ENCODE assay signal across 2 cellular contexts in the genomic region with DNA sequence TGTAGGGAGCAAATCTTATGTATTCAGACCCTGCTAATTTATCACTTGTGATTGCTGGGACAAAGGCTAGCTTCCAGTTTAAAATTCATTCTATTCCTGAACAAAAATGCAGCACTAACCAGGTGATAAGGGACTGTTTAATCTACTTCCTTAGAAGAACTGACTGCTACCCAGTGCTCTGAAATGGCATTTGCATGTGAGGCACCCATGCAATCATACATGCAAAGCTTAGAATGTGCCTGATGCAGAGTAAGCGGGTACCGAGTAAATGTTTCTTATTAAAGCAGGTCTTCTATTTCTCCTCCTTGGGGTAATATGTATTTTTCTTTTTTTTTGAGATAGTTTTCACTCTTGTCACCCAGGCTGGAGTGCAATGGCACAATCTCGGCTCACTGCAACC.
TF ChIP-seq lines count a peak whose summit lies in the region.

No MANE protein-coding gene starts in this region.

TF ChIP-seq in neural cell, 6 proteins besides CTCF, POLR2A, EP300 and RAD21:
- TF ChIP-seq EZH2 (IDR thresholded peaks at IDR 0.05; ENCODE audit: borderline replicate concordance, insufficient read depth, low read length, poor library complexity, severe bottlenecking) (no peak), MXI1 (conservative IDR thresholded peaks at IDR 0.05; ENCODE audit: poor library complexity, severe bottlenecking) (no peak), POLR2AphosphoS5 (IDR thresholded peaks at IDR 0.05) (no peak), TAF1 (IDR thresholded peaks at IDR 0.05; ENCODE audit: low read depth) (no peak), SMC3 (conservative IDR thresholded peaks at IDR 0.05; ENCODE audit: poor library complexity) (no peak)
- TF ChIP-seq, protein P1, sequence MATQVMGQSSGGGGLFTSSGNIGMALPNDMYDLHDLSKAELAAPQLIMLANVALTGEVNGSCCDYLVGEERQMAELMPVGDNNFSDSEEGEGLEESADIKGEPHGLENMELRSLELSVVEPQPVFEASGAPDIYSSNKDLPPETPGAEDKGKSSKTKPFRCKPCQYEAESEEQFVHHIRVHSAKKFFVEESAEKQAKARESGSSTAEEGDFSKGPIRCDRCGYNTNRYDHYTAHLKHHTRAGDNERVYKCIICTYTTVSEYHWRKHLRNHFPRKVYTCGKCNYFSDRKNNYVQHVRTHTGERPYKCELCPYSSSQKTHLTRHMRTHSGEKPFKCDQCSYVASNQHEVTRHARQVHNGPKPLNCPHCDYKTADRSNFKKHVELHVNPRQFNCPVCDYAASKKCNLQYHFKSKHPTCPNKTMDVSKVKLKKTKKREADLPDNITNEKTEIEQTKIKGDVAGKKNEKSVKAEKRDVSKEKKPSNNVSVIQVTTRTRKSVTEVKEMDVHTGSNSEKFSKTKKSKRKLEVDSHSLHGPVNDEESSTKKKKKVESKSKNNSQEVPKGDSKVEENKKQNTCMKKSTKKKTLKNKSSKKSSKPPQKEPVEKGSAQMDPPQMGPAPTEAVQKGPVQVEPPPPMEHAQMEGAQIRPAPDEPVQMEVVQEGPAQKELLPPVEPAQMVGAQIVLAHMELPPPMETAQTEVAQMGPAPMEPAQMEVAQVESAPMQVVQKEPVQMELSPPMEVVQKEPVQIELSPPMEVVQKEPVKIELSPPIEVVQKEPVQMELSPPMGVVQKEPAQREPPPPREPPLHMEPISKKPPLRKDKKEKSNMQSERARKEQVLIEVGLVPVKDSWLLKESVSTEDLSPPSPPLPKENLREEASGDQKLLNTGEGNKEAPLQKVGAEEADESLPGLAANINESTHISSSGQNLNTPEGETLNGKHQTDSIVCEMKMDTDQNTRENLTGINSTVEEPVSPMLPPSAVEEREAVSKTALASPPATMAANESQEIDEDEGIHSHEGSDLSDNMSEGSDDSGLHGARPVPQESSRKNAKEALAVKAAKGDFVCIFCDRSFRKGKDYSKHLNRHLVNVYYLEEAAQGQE (IDR thresholded peaks at IDR 0.05; ENCODE audit: borderline replicate concordance) = no peak
TF ChIP-seq in neural cell: peak in this region for 0.

TF ChIP-seq in HepG2, 621 proteins besides CTCF, POLR2A, EP300 and RAD21:
- TF ChIP-seq XBP1 (CRISPR knock-in tag; IDR thresholded peaks at IDR 0.05) (no peak), CSRNP1 (CRISPR knock-in tag; IDR thresholded peaks at IDR 0.05) (no peak), TOE1 (CRISPR knock-in tag; IDR thresholded peaks at IDR 0.05) (no peak), ZNF160 (CRISPR knock-in tag; IDR thresholded peaks at IDR 0.05) (no peak), ZC3H13 (CRISPR knock-in tag; IDR thresholded peaks at IDR 0.05) (no peak), STAT6 (CRISPR knock-in tag; IDR thresholded peaks at IDR 0.05; ENCODE audit: borderline replicate concordance) (no peak), GTF2F1 (IDR thresholded peaks at IDR 0.05; ENCODE audit: low read length) (no peak), STAT5B (CRISPR knock-in tag; IDR thresholded peaks at IDR 0.05) (no peak), MAZ (IDR thresholded peaks at IDR 0.05; ENCODE audit: borderline replicate concordance, low read depth, low read length) (no peak), MAZ (CRISPR knock-in tag; IDR thresholded peaks at IDR 0.05; ENCODE audit: low read depth) (no peak), THAP11 (CRISPR knock-in tag; IDR thresholded peaks at IDR 0.05) (no peak), HINFP (CRISPR knock-in tag; IDR thresholded peaks at IDR 0.05; ENCODE audit: low read depth) (no peak), ONECUT2 (CRISPR knock-in tag; IDR thresholded peaks at IDR 0.05) (no peak), AGO1 (IDR thresholded peaks at IDR 0.05; ENCODE audit: low read depth, low read length, poor library complexity, severe bottlenecking) (no peak), HMG20A (CRISPR knock-in tag; IDR thresholded peaks at IDR 0.05; ENCODE audit: borderline replicate concordance) (no peak), JUNB (CRISPR knock-in tag; IDR thresholded peaks at IDR 0.05; ENCODE audit: borderline replicate concordance) (no peak), ZNF431 (CRISPR knock-in tag; IDR thresholded peaks at IDR 0.05; ENCODE audit: borderline replicate concordance, low read depth) (no peak)
- TF ChIP-seq, protein P2, sequence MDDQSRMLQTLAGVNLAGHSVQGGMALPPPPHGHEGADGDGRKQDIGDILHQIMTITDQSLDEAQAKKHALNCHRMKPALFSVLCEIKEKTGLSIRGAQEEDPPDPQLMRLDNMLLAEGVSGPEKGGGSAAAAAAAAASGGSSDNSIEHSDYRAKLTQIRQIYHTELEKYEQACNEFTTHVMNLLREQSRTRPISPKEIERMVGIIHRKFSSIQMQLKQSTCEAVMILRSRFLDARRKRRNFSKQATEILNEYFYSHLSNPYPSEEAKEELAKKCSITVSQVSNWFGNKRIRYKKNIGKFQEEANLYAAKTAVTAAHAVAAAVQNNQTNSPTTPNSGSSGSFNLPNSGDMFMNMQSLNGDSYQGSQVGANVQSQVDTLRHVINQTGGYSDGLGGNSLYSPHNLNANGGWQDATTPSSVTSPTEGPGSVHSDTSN (CRISPR knock-in tag; IDR thresholded peaks at IDR 0.05; ENCODE audit: borderline replicate concordance) = no peak
- TF ChIP-seq, protein P3, sequence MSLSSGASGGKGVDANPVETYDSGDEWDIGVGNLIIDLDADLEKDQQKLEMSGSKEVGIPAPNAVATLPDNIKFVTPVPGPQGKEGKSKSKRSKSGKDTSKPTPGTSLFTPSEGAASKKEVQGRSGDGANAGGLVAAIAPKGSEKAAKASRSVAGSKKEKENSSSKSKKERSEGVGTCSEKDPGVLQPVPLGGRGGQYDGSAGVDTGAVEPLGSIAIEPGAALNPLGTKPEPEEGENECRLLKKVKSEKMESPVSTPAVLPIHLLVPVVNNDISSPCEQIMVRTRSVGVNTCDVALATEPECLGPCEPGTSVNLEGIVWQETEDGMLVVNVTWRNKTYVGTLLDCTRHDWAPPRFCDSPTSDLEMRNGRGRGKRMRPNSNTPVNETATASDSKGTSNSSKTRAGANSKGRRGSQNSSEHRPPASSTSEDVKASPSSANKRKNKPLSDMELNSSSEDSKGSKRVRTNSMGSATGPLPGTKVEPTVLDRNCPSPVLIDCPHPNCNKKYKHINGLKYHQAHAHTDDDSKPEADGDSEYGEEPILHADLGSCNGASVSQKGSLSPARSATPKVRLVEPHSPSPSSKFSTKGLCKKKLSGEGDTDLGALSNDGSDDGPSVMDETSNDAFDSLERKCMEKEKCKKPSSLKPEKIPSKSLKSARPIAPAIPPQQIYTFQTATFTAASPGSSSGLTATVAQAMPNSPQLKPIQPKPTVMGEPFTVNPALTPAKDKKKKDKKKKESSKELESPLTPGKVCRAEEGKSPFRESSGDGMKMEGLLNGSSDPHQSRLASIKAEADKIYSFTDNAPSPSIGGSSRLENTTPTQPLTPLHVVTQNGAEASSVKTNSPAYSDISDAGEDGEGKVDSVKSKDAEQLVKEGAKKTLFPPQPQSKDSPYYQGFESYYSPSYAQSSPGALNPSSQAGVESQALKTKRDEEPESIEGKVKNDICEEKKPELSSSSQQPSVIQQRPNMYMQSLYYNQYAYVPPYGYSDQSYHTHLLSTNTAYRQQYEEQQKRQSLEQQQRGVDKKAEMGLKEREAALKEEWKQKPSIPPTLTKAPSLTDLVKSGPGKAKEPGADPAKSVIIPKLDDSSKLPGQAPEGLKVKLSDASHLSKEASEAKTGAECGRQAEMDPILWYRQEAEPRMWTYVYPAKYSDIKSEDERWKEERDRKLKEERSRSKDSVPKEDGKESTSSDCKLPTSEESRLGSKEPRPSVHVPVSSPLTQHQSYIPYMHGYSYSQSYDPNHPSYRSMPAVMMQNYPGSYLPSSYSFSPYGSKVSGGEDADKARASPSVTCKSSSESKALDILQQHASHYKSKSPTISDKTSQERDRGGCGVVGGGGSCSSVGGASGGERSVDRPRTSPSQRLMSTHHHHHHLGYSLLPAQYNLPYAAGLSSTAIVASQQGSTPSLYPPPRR (CRISPR knock-in tag; IDR thresholded peaks at IDR 0.05; ENCODE audit: borderline replicate concordance) = no peak
